In the genomic region with DNA sequence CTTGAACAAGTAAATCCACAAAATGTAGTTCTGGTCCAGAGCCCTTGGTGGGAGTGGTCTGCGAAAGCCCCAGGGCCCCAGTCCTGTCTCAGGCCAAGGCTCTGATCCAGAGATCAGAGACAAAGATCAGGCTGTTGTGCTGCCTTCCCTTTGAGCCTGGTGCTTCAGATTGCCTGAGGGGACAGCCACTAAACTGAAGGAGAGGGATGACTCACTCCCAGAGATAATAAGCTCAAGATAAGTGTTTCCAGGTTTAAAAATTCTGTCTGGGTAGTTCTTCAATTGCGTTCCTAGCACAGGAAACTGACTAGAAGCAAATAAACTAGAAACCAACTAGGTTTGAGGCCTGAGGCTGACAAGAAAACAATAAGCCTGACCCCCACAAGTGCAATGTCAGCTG, we compare ENCODE assay signal across 1 cellular context.
TF ChIP-seq lines count a peak whose summit lies in the region.

No MANE protein-coding gene starts in this region.

TF ChIP-seq in GM23338, 12 proteins besides CTCF, POLR2A, EP300 and RAD21 (continued from another document):
- TF ChIP-seq, protein P1, sequence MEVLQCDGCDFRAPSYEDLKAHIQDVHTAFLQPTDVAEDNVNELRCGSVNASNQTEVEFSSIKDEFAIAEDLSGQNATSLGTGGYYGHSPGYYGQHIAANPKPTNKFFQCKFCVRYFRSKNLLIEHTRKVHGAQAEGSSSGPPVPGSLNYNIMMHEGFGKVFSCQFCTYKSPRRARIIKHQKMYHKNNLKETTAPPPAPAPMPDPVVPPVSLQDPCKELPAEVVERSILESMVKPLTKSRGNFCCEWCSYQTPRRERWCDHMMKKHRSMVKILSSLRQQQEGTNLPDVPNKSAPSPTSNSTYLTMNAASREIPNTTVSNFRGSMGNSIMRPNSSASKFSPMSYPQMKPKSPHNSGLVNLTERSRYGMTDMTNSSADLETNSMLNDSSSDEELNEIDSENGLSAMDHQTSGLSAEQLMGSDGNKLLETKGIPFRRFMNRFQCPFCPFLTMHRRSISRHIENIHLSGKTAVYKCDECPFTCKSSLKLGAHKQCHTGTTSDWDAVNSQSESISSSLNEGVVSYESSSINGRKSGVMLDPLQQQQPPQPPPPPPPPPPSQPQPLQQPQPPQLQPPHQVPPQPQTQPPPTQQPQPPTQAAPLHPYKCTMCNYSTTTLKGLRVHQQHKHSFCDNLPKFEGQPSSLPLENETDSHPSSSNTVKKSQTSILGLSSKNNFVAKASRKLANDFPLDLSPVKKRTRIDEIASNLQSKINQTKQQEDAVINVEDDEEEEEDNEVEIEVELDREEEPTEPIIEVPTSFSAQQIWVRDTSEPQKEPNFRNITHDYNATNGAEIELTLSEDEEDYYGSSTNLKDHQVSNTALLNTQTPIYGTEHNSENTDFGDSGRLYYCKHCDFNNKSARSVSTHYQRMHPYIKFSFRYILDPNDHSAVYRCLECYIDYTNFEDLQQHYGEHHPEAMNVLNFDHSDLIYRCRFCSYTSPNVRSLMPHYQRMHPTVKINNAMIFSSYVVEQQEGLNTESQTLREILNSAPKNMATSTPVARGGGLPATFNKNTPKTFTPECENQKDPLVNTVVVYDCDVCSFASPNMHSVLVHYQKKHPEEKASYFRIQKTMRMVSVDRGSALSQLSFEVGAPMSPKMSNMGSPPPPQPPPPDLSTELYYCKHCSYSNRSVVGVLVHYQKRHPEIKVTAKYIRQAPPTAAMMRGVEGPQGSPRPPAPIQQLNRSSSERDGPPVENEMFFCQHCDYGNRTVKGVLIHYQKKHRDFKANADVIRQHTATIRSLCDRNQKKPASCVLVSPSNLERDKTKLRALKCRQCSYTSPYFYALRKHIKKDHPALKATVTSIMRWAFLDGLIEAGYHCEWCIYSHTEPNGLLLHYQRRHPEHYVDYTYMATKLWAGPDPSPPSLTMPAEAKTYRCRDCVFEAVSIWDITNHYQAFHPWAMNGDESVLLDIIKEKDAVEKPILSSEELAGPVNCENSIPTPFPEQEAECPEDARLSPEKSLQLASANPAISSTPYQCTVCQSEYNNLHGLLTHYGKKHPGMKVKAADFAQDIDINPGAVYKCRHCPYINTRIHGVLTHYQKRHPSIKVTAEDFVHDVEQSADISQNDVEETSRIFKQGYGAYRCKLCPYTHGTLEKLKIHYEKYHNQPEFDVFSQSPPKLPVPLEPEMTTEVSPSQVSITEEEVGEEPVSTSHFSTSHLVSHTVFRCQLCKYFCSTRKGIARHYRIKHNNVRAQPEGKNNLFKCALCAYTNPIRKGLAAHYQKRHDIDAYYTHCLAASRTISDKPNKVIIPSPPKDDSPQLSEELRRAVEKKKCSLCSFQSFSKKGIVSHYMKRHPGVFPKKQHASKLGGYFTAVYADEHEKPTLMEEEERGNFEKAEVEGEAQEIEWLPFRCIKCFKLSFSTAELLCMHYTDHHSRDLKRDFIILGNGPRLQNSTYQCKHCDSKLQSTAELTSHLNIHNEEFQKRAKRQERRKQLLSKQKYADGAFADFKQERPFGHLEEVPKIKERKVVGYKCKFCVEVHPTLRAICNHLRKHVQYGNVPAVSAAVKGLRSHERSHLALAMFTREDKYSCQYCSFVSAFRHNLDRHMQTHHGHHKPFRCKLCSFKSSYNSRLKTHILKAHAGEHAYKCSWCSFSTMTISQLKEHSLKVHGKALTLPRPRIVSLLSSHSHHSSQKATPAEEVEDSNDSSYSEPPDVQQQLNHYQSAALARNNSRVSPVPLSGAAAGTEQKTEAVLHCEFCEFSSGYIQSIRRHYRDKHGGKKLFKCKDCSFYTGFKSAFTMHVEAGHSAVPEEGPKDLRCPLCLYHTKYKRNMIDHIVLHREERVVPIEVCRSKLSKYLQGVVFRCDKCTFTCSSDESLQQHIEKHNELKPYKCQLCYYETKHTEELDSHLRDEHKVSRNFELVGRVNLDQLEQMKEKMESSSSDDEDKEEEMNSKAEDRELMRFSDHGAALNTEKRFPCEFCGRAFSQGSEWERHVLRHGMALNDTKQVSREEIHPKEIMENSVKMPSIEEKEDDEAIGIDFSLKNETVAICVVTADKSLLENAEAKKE (CRISPR knock-in tag; IDR thresholded peaks at IDR 0.05), result no peak
- TF ChIP-seq ZNF114 (CRISPR knock-in tag; IDR thresholded peaks at IDR 0.05) (no peak), STAT1 (IDR thresholded peaks at IDR 0.05; ENCODE audit: unreplicated experiment) (no peak), EZH2 (IDR thresholded peaks at IDR 0.05; ENCODE audit: low read depth, unreplicated experiment) (no peak), ZNF331 (CRISPR knock-in tag; IDR thresholded peaks at IDR 0.05; ENCODE audit: low read depth) (no peak), JUNB (IDR thresholded peaks at IDR 0.05; ENCODE audit: unreplicated experiment) (no peak), POLR2AphosphoS5 (IDR thresholded peaks at IDR 0.05; ENCODE audit: low read depth) (no peak), NANOG (IDR thresholded peaks at IDR 0.05; ENCODE audit: borderline replicate concordance) (no peak)
